In the genomic region with DNA sequence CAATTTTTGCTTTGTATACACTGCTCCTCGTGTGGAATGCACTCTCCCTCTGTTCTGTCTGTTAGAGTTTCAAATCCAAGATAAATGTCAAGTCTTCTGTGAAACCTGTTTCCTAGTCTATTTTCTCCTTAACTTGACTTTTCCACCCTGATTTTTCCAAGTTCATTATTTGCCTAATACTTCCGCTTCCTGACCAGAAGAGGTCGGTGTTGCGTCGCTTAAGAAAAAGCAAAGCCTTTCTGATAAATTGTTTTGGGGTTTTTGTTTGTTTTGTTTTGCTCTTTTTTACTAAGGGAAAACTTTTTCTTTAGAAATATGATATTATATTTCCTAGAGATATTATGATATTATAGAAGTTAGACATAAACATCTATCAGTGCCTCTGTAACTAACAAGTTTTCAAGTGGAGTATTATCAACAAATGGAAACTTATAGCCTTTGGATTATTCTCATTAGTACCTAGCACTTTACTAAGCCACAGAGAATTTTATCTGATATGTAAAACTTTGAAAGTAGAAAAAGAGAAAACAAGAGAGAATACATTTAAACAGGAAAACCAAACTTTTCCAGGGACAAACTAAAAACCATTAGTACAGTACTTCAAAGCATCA, we compare ENCODE assay signal across 8 cellular contexts. TPM values are rescaled to one million over a fixed set of nuclear protein-coding genes. Genes with fewer than 3 reads are reported as not detected.
A peak's percentile ranks its signal among the peaks of the same experiment; 100 is the strongest.
DNase-seq lines count a peak whose midpoint lies in the region; ATAC-seq, FAIRE-seq and TF ChIP-seq lines count a peak whose summit lies in the region.

No MANE protein-coding gene starts in this region.

- no peak for TF ChIP-seq POLR2A in sigmoid colon (IDR thresholded peaks at IDR 0.05)

- H3K4me1 ChIP-seq in sigmoid colon, result no peaks in the 10 kb centered on the region

- H3K36me3 ChIP-seq in sigmoid colon, result no peaks in the 10 kb centered on the region

- peak; percentile 26 to 73 (median 52) for TF ChIP-seq CTCF in sigmoid colon (IDR thresholded peaks at IDR 0.05)

- no peak overlapping the region for H3K27ac ChIP-seq in sigmoid colon

- 2 to 6% methylated on average over 5 of the region's 5 CpGs for WGBS in sigmoid colon, 2 donors

- H3K9me3 ChIP-seq in sigmoid colon, result no peaks in the 10 kb centered on the region

- intact Hi-C loops in sigmoid colon (cut with DNase I), result no loop called here

- ATAC-seq in GM21367 (IDR thresholded peaks at IDR 0.05; ENCODE audit: unreplicated experiment), result no peak

- no peak overlapping the region for H3K4me3 ChIP-seq in sigmoid colon

- H3K27me3 ChIP-seq in sigmoid colon, result no peaks in the 10 kb centered on the region

- no peak for TF ChIP-seq EP300 in sigmoid colon (IDR thresholded peaks at IDR 0.05)

- peak; percentile 3 for DNase-seq in activated T-cell treated with anti-CD3 and anti-CD28 coated beads for 4 hours
- no peak for DNase-seq in activated T-cell treated with anti-CD3 and anti-CD28 coated beads, Interleukin-2, amount 50 U/mL, for 48 hours
- DNase-seq in Kasumi-1 (lab: John Stamatoyannopoulos, UW), result peak; percentile 56 to 65
- peak; percentile 22 for DNase-seq in foreskin melanocyte
- no peak for DNase-seq in sigmoid colon
- DNase-seq in KG1 (lab: John Stamatoyannopoulos, UW), result no peak

- peak; percentile 95 for FAIRE-seq in TTC549 (lab: Jason Lieb, UNC)

RNA-seq across cellular contexts. Expression of a gene that starts 55.8 kb away (rescaled TPM):
- total RNA-seq in sigmoid colon, result 10 to 100 TPM; 38.8 to 58.5 (median 49.0) TPM
- polyA plus RNA-seq in sigmoid colon, result 10 to 100 TPM; 18.9 to 30.0 (median 25.9) TPM

Comparison
In these comparisons a context has a peak if more than half of its experiments do, and no peak if none do; other contexts are left out.
1. DNase-seq: peak in activated T-cell treated with anti-CD3 and anti-CD28 coated beads for 4 hours (single experiment), Kasumi-1 (2 of 2) and foreskin melanocyte (single experiment); none in activated T-cell treated with anti-CD3 and anti-CD28 coated beads, Interleukin-2, amount 50 U/mL, for 48 hours (0 of 2), sigmoid colon (single experiment) and KG1 (single experiment).